8 cellular contexts compared by ENCODE assay signal in genomic region chr11:57530596-57531507, GRCh38. TPM values are rescaled to one million over a fixed set of nuclear protein-coding genes. Genes with fewer than 3 reads are reported as not detected.
DNase-seq lines count a peak whose midpoint lies in the region; TF ChIP-seq lines count a peak whose summit lies in the region.

TSS of gene TIMM10 (minus strand) at chr11:57530754. CDS start at chr11:57530189, 565 bp downstream.

- peaks cover 19% of the 10 kb centered on the region for H3K36me3 Mint-ChIP-seq in activated naive CD4-positive, alpha-beta T cell treated with anti-CD3 and anti-CD28 coated beads for 36 hours (ENCODE audit: low read depth)

- no peaks in the 10 kb centered on the region for H3K9me3 Mint-ChIP-seq in activated naive CD4-positive, alpha-beta T cell treated with anti-CD3 and anti-CD28 coated beads for 36 hours

- CTCF ChIA-PET in activated naive CD4-positive, alpha-beta T cell treated with anti-CD3 and anti-CD28 coated beads for 36 hours (lab: Charles Lee): interaction anchor here (0.8 to 8.9 kb wide), 7 partner anchors 15 to 185 kb away, joined by 3 to 270 read pairs (median 4); partner anchors contain the start of genes RTN4RL2 and SLC43A1

- intact Hi-C loops in activated naive CD4-positive, alpha-beta T cell treated with anti-CD3 and anti-CD28 coated beads for 36 hours (cut with micrococcal nuclease): loop anchor here (1.0 to 2.0 kb wide), 13 partner anchors 17 to 1047 kb away; partner anchors contain the start of genes CLP1, MED19, SELENOH and SSRP1

- H3K9ac ChIP-seq in subcutaneous abdominal adipose tissue (ENCODE audit: low read length in 5 of 5): peak within 1 kb of the TSS; percentile 74 to 95 (median 93)

- H3K27me3 ChIP-seq in neuron (ENCODE audit: insufficient read depth, low read length) (no peaks in the 10 kb centered on the region), subcutaneous abdominal adipose tissue (ENCODE audit: control insufficient read depth in 5 of 5, insufficient read depth in 4 of 5, low read length in 5 of 5) (no peaks in the 10 kb centered on the region)

- no peak for TF ChIP-seq CTCF in HFF-Myc (IDR thresholded peaks at IDR 0.05; ENCODE audit: low read depth, low read length, missing control alignments)

- H3K4me1 ChIP-seq in neuron (ENCODE audit: insufficient read depth, low read length) (peaks cover 20% of the 10 kb centered on the region), subcutaneous abdominal adipose tissue (ENCODE audit: control insufficient read depth in 5 of 5, insufficient read depth in 5 of 5, low read length in 5 of 5) (peaks cover 7 to 22% (median 18%) of the 10 kb centered on the region in 5 donors)

- H3K36me3 ChIP-seq in neuron (ENCODE audit: insufficient read depth, low read length): peaks cover 5% of the 10 kb centered on the region
- peaks cover 0 to 10% (median 4%) of the 10 kb centered on the region in 5 donors for H3K36me3 ChIP-seq in subcutaneous abdominal adipose tissue (ENCODE audit: control insufficient read depth in 5 of 5, insufficient read depth in 5 of 5, low read length in 5 of 5)

- peaks cover 38% of the 10 kb centered on the region for H3K4me1 Mint-ChIP-seq in activated naive CD4-positive, alpha-beta T cell treated with anti-CD3 and anti-CD28 coated beads for 36 hours (ENCODE audit: low read depth)

- peak; percentile 93 for DNase-seq in GM03348 (ENCODE audit: low spot score)
- peak; percentile 88 for DNase-seq in HFF-Myc (ENCODE audit: extremely low read depth, low read depth)
- DNase-seq in NAMALWA (ENCODE audit: low spot score): peak; percentile 98
- peak; percentile 99 for DNase-seq in SK-N-DZ (ENCODE audit: low spot score)
- DNase-seq in activated naive CD4-positive, alpha-beta T cell treated with anti-CD3 and anti-CD28 coated beads for 36 hours: peak; percentile 97
- peak; percentile 93 for DNase-seq in foreskin melanocyte

- peak within 1 kb of the TSS; percentile 81 for H3K27ac ChIP-seq in subcutaneous abdominal adipose tissue (ENCODE audit: low read depth, low read length)

- no peaks in the 10 kb centered on the region for H3K27me3 Mint-ChIP-seq in activated naive CD4-positive, alpha-beta T cell treated with anti-CD3 and anti-CD28 coated beads for 36 hours (ENCODE audit: low read depth)

- peak within 1 kb of the TSS; percentile 99 for H3K4me3 ChIP-seq in HFF-Myc (replicated peaks; ENCODE audit: low read depth, low read length)
- H3K4me3 ChIP-seq in neuron (ENCODE audit: low read length): peak within 1 kb of the TSS; percentile 80
- peak within 1 kb of the TSS; percentile 75 to 98 (median 94) for H3K4me3 ChIP-seq in subcutaneous abdominal adipose tissue (ENCODE audit: low read depth in 1 of 5, low read length in 5 of 5)

- peak within 1 kb of the TSS; percentile 90 for H3K4me3 Mint-ChIP-seq in activated naive CD4-positive, alpha-beta T cell treated with anti-CD3 and anti-CD28 coated beads for 36 hours

- peak within 1 kb of the TSS; percentile 80 for H2AFZ ChIP-seq in neuron (ENCODE audit: low read depth, low read length)

- no peaks in the 10 kb centered on the region for H3K9me3 ChIP-seq in neuron (ENCODE audit: low read length)
- H3K9me3 ChIP-seq in subcutaneous abdominal adipose tissue (ENCODE audit: control insufficient read depth in 5 of 5, low read length in 5 of 5): no peaks in the 10 kb centered on the region

- H3K27ac Mint-ChIP-seq in activated naive CD4-positive, alpha-beta T cell treated with anti-CD3 and anti-CD28 coated beads for 36 hours: peak within 1 kb of the TSS; percentile 87

RNA-seq across cellular contexts. Expression of gene TIMM10, which starts in this region (rescaled TPM):
- polyA plus RNA-seq in SK-N-DZ (2014; cell fraction: cytosol; rRNA removed): 76.1 and 111 TPM in 2 replicates
- polyA plus RNA-seq in SK-N-DZ (2014; cell fraction: nucleus; rRNA removed): 36.7 and 53.3 TPM in 2 replicates
- 100 to 1,000 TPM; 131 to 136 TPM for total RNA-seq in activated naive CD4-positive, alpha-beta T cell treated with anti-CD3 and anti-CD28 coated beads for 36 hours

Comparison
In these comparisons a context has a peak if more than half of its experiments do, and no peak if none do; other contexts are left out.
1. Peak in every context shown above with its lines: DNase-seq, H3K4me3 ChIP-seq and H3K27ac ChIP-seq.